ENCODE assay signal across 9 cellular contexts in the genomic region with DNA sequence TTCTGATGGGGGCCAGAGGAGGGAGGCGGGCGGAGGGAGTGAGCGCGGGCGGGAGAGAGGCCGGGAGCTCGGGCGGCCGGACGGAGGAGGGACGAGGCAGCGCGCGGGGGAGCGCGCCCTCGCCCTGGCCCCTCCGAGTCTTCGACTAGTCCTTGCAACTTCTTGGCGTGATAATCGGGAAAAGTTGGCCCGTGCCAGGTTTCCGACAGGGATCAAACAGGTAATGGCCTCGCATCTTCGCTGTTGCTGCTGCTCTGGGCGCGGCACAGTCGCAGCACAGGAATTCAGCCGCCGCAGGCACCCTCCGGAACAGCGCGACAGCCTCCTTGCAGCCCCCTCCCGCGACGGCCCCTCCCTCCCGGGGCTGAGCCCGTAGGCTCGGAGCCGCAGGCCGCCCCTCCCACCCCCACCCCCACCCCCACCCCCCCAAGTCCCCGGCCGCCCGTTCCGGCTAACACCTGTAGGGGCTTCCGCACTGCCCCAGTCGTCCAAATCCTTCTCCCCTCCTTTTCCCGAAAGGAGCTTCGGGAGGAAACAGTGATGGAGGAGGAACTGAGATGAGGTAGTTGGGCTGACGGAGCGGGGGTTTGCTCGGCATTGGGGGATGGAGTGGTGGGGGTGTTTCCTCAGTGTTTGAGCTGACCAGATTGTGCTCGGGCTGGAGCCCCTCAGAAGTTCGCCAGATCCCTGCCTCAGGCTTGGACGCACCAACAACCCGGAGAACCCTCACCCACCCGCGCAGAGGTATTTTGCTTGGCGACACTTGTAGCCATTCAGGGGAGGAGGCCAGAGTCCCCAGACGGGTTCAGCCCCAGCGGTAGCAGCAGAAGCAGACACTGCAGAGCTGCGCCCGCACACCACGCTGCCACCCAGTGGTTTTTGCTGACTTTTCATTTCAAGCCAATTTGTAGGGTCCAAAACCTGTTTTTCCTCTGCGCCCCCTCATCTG. TPM values are rescaled to one million over a fixed set of nuclear protein-coding genes. Genes with fewer than 3 reads are reported as not detected.
DNase-seq lines count a peak whose midpoint lies in the region; ATAC-seq and TF ChIP-seq lines count a peak whose summit lies in the region.
"Had no signal": no experiment of that assay in that cellular context is flagged by ENCODE, and none has a peak within 500 bp of the region (broad histone marks: within the 10 kb centered on the region; RNA-seq: fewer than 3 reads in every experiment).

A gene (minus strand): TSS at position 319 of the 949 bp plus-strand sequence. CDS start 714 bp downstream, outside the sequence.

- DNase-seq in NCI-H1105 treated with DMSO at 0.1 percent for 48 hours (lab: John Stamatoyannopoulos, UW) (peak; percentile 12), NCI-H1105 (lab: John Stamatoyannopoulos, UW) (no peak), activated B cell treated with CpG ODN at 0.5 μM for 24 hours (no peak), COR-L47 (lab: John Stamatoyannopoulos, UW) (no peak), EL (no peak)

- no peaks in the 10 kb centered on the region for H3K9me3 ChIP-seq in iPS-15b (ENCODE audit: control insufficient read depth, insufficient read depth, low read length)

- no peak within 1 kb of the TSS for H3K27ac ChIP-seq in skin epidermis

- no peak within 1 kb of the TSS for H3K27ac Mint-ChIP-seq in activated B cell treated with CpG ODN at 0.5 μM for 24 hours

- CTCF ChIA-PET in activated B cell treated with CpG ODN at 0.5 μM for 24 hours (lab: Charles Lee): no interaction called here

- no peaks in the 10 kb centered on the region for H3K36me3 Mint-ChIP-seq in activated B cell treated with CpG ODN at 0.5 μM for 24 hours (ENCODE audit: low read depth)

- POLR2A ChIA-PET in activated B cell treated with CpG ODN at 0.5 μM for 24 hours (lab: Charles Lee): no interaction called here

- peak within 1 kb of the TSS; percentile 48 for H3K4me3 Mint-ChIP-seq in activated B cell treated with CpG ODN at 0.5 μM for 24 hours

- peaks cover 5% of the 10 kb centered on the region for H3K4me1 Mint-ChIP-seq in activated B cell treated with CpG ODN at 0.5 μM for 24 hours

- intact Hi-C loops in activated B cell treated with CpG ODN at 0.5 μM for 24 hours (cut with micrococcal nuclease): no loop called here

- peaks cover 11% of the 10 kb centered on the region for H3K27me3 Mint-ChIP-seq in activated B cell treated with CpG ODN at 0.5 μM for 24 hours

- peak within 1 kb of the TSS; percentile 72 for H3K9ac ChIP-seq in iPS-15b (ENCODE audit: low read depth, low read length)

- no peak for TF ChIP-seq CTCF in activated B cell treated with CpG ODN at 0.5 μM for 24 hours (IDR thresholded peaks at IDR 0.05)

- peak within 1 kb of the TSS; percentile 86 for H3K4me3 ChIP-seq in iPS-15b (ENCODE audit: low read depth, low read length)
- peak within 1 kb of the TSS in 6 of 7 experiments; percentile 10 to 31 (median 19) for H3K4me3 ChIP-seq in skin epidermis

- peaks cover 19% of the 10 kb centered on the region for H3K4me1 ChIP-seq in iPS-15b (ENCODE audit: control insufficient read depth, insufficient read depth, low read length)

- no peak for ATAC-seq in activated B cell treated with CpG ODN at 0.5 μM for 24 hours (ENCODE audit: low read depth)
- no peak for ATAC-seq in HG02798 (IDR thresholded peaks at IDR 0.05; ENCODE audit: poor library complexity, unreplicated experiment)

- no peaks in the 10 kb centered on the region for H3K27me3 ChIP-seq in iPS-15b (ENCODE audit: control insufficient read depth, insufficient read depth, low read length)

- H3K9me3 Mint-ChIP-seq in activated B cell treated with CpG ODN at 0.5 μM for 24 hours: no peaks in the 10 kb centered on the region

- no peaks in the 10 kb centered on the region for H3K36me3 ChIP-seq in iPS-15b (ENCODE audit: control insufficient read depth, insufficient read depth, low read length)

RNA-seq across cellular contexts. Expression of the gene that starts here (rescaled TPM):
- not detected in 2 replicates for total RNA-seq in activated B cell treated with CpG ODN at 0.5 μM for 24 hours
- total RNA-seq: pulmonary artery endothelial cell had no signal
